In the genomic region with DNA sequence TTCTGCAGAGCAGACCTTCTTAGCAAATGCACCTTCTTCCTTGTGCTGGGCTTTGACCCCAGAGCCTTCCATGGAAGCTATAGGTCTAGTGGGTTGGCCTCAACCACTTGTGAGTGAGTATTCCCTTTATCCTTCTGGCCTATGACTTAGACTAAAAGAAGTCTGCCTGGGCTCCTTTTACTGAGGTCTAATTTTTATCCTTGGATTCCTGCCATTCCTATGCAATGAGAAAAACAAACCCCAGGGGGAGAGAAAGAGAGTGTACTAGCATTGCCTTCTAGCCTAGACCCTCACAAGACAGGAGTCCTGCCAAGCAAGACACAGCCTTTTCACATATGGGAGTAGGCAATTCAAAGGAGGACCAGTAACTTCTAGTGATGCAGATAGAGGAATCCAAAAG, we compare ENCODE assay signal across 19 cellular contexts.
DNase-seq lines count a peak whose midpoint lies in the region; ATAC-seq and TF ChIP-seq lines count a peak whose summit lies in the region.
"Had no signal": no experiment of that assay in that cellular context is flagged by ENCODE, and none has a peak within 500 bp of the region (broad histone marks: within the 10 kb centered on the region; RNA-seq: fewer than 3 reads in every experiment).

No MANE protein-coding gene starts in this region.

- H3K27me3 Mint-ChIP-seq in GM23338 (ENCODE audit: insufficient read depth, low read depth, poor library complexity), result peaks cover 2% of the 10 kb centered on the region
- no peaks in the 10 kb centered on the region for H3K27me3 Mint-ChIP-seq in activated CD4-positive, alpha-beta T cell treated with anti-CD3 and anti-CD28 coated beads, Interleukin-2, amount 10 ng/mL, durations not matched to agents 7 days and 5 days

- peaks cover 4% of the 10 kb centered on the region; the same call in 1 of the 2 replicates for H3K4me1 ChIP-seq in GM23338 (ENCODE audit: insufficient read depth)
- H3K4me1 ChIP-seq: BE2C had no signal

- peaks cover 6% of the 10 kb centered on the region; the same call in 1 of the 3 replicates for H3K36me3 Mint-ChIP-seq in GM23338 (ENCODE audit: low read depth)
- H3K36me3 Mint-ChIP-seq in activated CD4-positive, alpha-beta T cell treated with anti-CD3 and anti-CD28 coated beads, Interleukin-2, amount 10 ng/mL, durations not matched to agents 7 days and 5 days (ENCODE audit: low read depth), result no peaks in the 10 kb centered on the region
- H3K36me3 Mint-ChIP-seq: CD4-positive, CD25-positive, alpha-beta regulatory T cell had no signal

- H4K20me1 ChIP-seq in GM23338 (replicated peaks; ENCODE audit: insufficient read depth), result no peaks in the 10 kb centered on the region

- H3K27ac ChIP-seq in GM23338 (ENCODE audit: low read depth), result no peak overlapping the region
- H3K27ac ChIP-seq: GM23248 had no signal

- H3K27ac Mint-ChIP-seq in GM23338, result no peak overlapping the region
- H3K27ac Mint-ChIP-seq in activated CD4-positive, alpha-beta T cell treated with anti-CD3 and anti-CD28 coated beads, Interleukin-2, amount 10 ng/mL, durations not matched to agents 7 days and 5 days, result no peak overlapping the region
- H3K27ac Mint-ChIP-seq: CD4-positive, CD25-positive, alpha-beta regulatory T cell had no signal

- H3K4me1 Mint-ChIP-seq in GM23338, result peaks cover 10% of the 10 kb centered on the region
- H3K4me1 Mint-ChIP-seq in activated CD4-positive, alpha-beta T cell treated with anti-CD3 and anti-CD28 coated beads, Interleukin-2, amount 10 ng/mL, durations not matched to agents 7 days and 5 days, result no peaks in the 10 kb centered on the region
- H3K4me1 Mint-ChIP-seq: CD4-positive, CD25-positive, alpha-beta regulatory T cell; CD8-positive, alpha-beta memory T cell had no signal

- no peak for TF ChIP-seq CTCF in GM23338 (conservative IDR thresholded peaks at IDR 0.05; ENCODE audit: low read depth in 2 of 2)

- CTCF ChIA-PET in activated CD4-positive, alpha-beta T cell treated with anti-CD3 and anti-CD28 coated beads, Interleukin-2, amount 10 ng/mL, durations not matched to agents 7 days and 5 days (lab: Charles Lee), result no interaction called here

- no peak overlapping the region for H3K4me3 ChIP-seq in GM23338
- H3K4me3 ChIP-seq: GM23248 had no signal

- no peak for ATAC-seq in GM23338

- POLR2A ChIA-PET in activated CD4-positive, alpha-beta T cell treated with anti-CD3 and anti-CD28 coated beads, Interleukin-2, amount 10 ng/mL, durations not matched to agents 7 days and 5 days (lab: Charles Lee), result interaction anchor here (0.6 kb wide), 1 partner anchor 140 kb away, joined by 3 read pairs; no protein-coding TSS in a partner anchor

- no peaks in the 10 kb centered on the region; the same call in 1 of the 2 replicates for H3K9me2 ChIP-seq in GM23338 (ENCODE audit: insufficient read depth)

- H3K4me3 Mint-ChIP-seq in GM23338, result no peak overlapping the region
- H3K4me3 Mint-ChIP-seq in activated CD4-positive, alpha-beta T cell treated with anti-CD3 and anti-CD28 coated beads, Interleukin-2, amount 10 ng/mL, durations not matched to agents 7 days and 5 days, result no peak overlapping the region
- H3K4me3 Mint-ChIP-seq: CD4-positive, CD25-positive, alpha-beta regulatory T cell; CD8-positive, alpha-beta memory T cell had no signal

- H3K27me3 ChIP-seq in GM23338 (ENCODE audit: insufficient read depth), result no peaks in the 10 kb centered on the region
- H3K27me3 ChIP-seq: BE2C had no signal

- H2AFZ ChIP-seq in GM23338, result no peak overlapping the region
- H2AFZ ChIP-seq: GM23248 had no signal

- no peak overlapping the region for H3K4me2 ChIP-seq in GM23338

- peak; percentile 16 for DNase-seq in GM23338 (ENCODE audit: low spot score)
- DNase-seq in astrocyte of the hippocampus (ENCODE audit: low read depth, low spot score), result peak; percentile 31
- DNase-seq in islet precursor cell, result peak; percentile 68
- no peak for DNase-seq in activated CD4-positive, alpha-beta T cell treated with anti-CD3 and anti-CD28 coated beads, Interleukin-2, amount 10 ng/mL, durations not matched to agents 7 days and 5 days
- no peak for DNase-seq in cortex of kidney (lab: John Stamatoyannopoulos, UW)
- no peak for DNase-seq in NCI-H1930 (lab: John Stamatoyannopoulos, UW)
- no peak for DNase-seq in NCI-H526 treated with DMSO at 0.1 percent for 48 hours (lab: John Stamatoyannopoulos, UW)
- DNase-seq: ACHN; BE2C; C1 segment of cervical spinal cord; CD4-positive, CD25-positive, alpha-beta regulatory T cell; CD8-positive, alpha-beta memory T cell; COR-L47; DMS 273 treated with DMSO at 0.1 percent for 48 hours; DMS53; DND-41; GDM1; GM23248; HCEC 1CT had no signal

- H3K9me3 Mint-ChIP-seq in GM23338, result peaks cover 3% of the 10 kb centered on the region; the same call in 1 of the 3 replicates
- H3K9me3 Mint-ChIP-seq in activated CD4-positive, alpha-beta T cell treated with anti-CD3 and anti-CD28 coated beads, Interleukin-2, amount 10 ng/mL, durations not matched to agents 7 days and 5 days, result peaks cover 9% of the 10 kb centered on the region

- H3F3A ChIP-seq in GM23338 (replicated peaks; ENCODE audit: low read depth), result no peaks in the 10 kb centered on the region

- no peaks in the 10 kb centered on the region for H3K36me3 ChIP-seq in GM23338 (ENCODE audit: insufficient read depth)
- H3K36me3 ChIP-seq: BE2C had no signal

- no peaks in the 10 kb centered on the region for H3K79me2 ChIP-seq in GM23338 (replicated peaks; ENCODE audit: insufficient read depth)

TF ChIP-seq in GM23338, 12 proteins besides CTCF, POLR2A, EP300 and RAD21 (continues in another document):
- TF ChIP-seq, protein P1, sequence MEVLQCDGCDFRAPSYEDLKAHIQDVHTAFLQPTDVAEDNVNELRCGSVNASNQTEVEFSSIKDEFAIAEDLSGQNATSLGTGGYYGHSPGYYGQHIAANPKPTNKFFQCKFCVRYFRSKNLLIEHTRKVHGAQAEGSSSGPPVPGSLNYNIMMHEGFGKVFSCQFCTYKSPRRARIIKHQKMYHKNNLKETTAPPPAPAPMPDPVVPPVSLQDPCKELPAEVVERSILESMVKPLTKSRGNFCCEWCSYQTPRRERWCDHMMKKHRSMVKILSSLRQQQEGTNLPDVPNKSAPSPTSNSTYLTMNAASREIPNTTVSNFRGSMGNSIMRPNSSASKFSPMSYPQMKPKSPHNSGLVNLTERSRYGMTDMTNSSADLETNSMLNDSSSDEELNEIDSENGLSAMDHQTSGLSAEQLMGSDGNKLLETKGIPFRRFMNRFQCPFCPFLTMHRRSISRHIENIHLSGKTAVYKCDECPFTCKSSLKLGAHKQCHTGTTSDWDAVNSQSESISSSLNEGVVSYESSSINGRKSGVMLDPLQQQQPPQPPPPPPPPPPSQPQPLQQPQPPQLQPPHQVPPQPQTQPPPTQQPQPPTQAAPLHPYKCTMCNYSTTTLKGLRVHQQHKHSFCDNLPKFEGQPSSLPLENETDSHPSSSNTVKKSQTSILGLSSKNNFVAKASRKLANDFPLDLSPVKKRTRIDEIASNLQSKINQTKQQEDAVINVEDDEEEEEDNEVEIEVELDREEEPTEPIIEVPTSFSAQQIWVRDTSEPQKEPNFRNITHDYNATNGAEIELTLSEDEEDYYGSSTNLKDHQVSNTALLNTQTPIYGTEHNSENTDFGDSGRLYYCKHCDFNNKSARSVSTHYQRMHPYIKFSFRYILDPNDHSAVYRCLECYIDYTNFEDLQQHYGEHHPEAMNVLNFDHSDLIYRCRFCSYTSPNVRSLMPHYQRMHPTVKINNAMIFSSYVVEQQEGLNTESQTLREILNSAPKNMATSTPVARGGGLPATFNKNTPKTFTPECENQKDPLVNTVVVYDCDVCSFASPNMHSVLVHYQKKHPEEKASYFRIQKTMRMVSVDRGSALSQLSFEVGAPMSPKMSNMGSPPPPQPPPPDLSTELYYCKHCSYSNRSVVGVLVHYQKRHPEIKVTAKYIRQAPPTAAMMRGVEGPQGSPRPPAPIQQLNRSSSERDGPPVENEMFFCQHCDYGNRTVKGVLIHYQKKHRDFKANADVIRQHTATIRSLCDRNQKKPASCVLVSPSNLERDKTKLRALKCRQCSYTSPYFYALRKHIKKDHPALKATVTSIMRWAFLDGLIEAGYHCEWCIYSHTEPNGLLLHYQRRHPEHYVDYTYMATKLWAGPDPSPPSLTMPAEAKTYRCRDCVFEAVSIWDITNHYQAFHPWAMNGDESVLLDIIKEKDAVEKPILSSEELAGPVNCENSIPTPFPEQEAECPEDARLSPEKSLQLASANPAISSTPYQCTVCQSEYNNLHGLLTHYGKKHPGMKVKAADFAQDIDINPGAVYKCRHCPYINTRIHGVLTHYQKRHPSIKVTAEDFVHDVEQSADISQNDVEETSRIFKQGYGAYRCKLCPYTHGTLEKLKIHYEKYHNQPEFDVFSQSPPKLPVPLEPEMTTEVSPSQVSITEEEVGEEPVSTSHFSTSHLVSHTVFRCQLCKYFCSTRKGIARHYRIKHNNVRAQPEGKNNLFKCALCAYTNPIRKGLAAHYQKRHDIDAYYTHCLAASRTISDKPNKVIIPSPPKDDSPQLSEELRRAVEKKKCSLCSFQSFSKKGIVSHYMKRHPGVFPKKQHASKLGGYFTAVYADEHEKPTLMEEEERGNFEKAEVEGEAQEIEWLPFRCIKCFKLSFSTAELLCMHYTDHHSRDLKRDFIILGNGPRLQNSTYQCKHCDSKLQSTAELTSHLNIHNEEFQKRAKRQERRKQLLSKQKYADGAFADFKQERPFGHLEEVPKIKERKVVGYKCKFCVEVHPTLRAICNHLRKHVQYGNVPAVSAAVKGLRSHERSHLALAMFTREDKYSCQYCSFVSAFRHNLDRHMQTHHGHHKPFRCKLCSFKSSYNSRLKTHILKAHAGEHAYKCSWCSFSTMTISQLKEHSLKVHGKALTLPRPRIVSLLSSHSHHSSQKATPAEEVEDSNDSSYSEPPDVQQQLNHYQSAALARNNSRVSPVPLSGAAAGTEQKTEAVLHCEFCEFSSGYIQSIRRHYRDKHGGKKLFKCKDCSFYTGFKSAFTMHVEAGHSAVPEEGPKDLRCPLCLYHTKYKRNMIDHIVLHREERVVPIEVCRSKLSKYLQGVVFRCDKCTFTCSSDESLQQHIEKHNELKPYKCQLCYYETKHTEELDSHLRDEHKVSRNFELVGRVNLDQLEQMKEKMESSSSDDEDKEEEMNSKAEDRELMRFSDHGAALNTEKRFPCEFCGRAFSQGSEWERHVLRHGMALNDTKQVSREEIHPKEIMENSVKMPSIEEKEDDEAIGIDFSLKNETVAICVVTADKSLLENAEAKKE (CRISPR knock-in tag; IDR thresholded peaks at IDR 0.05), result no peak
- TF ChIP-seq, protein P2, sequence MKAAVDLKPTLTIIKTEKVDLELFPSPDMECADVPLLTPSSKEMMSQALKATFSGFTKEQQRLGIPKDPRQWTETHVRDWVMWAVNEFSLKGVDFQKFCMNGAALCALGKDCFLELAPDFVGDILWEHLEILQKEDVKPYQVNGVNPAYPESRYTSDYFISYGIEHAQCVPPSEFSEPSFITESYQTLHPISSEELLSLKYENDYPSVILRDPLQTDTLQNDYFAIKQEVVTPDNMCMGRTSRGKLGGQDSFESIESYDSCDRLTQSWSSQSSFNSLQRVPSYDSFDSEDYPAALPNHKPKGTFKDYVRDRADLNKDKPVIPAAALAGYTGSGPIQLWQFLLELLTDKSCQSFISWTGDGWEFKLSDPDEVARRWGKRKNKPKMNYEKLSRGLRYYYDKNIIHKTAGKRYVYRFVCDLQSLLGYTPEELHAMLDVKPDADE (IDR thresholded peaks at IDR 0.05), result no peak

Comparison
In these comparisons a context has a peak if more than half of its experiments do, and no peak if none do; other contexts are left out.
1. DNase-seq: peak in GM23338 (single experiment), astrocyte of the hippocampus (single experiment) and islet precursor cell (single experiment); none in activated CD4-positive, alpha-beta T cell treated with anti-CD3 and anti-CD28 coated beads, Interleukin-2, amount 10 ng/mL, durations not matched to agents 7 days and 5 days (single experiment), cortex of kidney (single experiment), NCI-H1930 (0 of 2) and NCI-H526 treated with DMSO at 0.1 percent for 48 hours (single experiment).